1 cellular context compared by ENCODE assay signal in genomic region chr1:163069142-163069541, GRCh38.
TF ChIP-seq lines count a peak whose summit lies in the region.

Gene RGS4, plus strand, starts transcription at chr1:163069361. Its CDS starts 124 bp downstream, at chr1:163069485.

TF ChIP-seq in SK-N-SH treated with all-trans-retinoic acid at 6 μM for 48 hours, 23 proteins besides CTCF, POLR2A, EP300 and RAD21 (continued from another document):
- no peak for TF ChIP-seq TSHZ2 (CRISPR knock-in tag; IDR thresholded peaks at IDR 0.05)
